In genomic region chr15:55289573-55290360, GRCh38 we compare ENCODE assay signal across 1 cellular context.
TF ChIP-seq lines count a peak whose summit lies in the region.

Gene RAB27A (minus strand): TSS chr15:55289813. CDS start chr15:55234934, 54,879 bp downstream.

TF ChIP-seq in K562, 482 proteins besides CTCF, POLR2A, EP300 and RAD21 (continued from another document and continues in another):
- TF ChIP-seq HDAC8 (tag; IDR thresholded peaks at IDR 0.05) (0 out of 2 replicates have a peak, but pooled peaks have one; percentile 19), KDM5B (IDR thresholded peaks at IDR 0.05; ENCODE audit: insufficient replicate concordance, low read depth, low read length) (peak; percentile 54), ZBTB40 (IDR thresholded peaks at IDR 0.05) (peak; percentile 28; the same call in 1 of the 2 replicates), ZBTB40 (CRISPR knock-in tag; IDR thresholded peaks at IDR 0.05) (no peak), POLR2AphosphoS5 (IDR thresholded peaks at IDR 0.05; ENCODE audit: control insufficient read depth, insufficient read depth, low read depth, low read length) (peak; percentile 17; the same call in 1 of the 2 replicates), PKNOX1 (IDR thresholded peaks at IDR 0.05) (0 out of 2 replicates have a peak, but pooled peaks have one; percentile 16), ATF1 (CRISPR knock-in tag; IDR thresholded peaks at IDR 0.05) (no peak), ATF1 (tag; IDR thresholded peaks at IDR 0.05) (peak; percentile 67; the same call in 1 of the 2 replicates), ELF1 (tag; IDR thresholded peaks at IDR 0.05) (peak; percentile 5; the same call in 1 of the 2 replicates), HNRNPLL (IDR thresholded peaks at IDR 0.05; ENCODE audit: low read depth, low read length, poor library complexity, severe bottlenecking) (peak; percentile 46), SREBF1 (IDR thresholded peaks at IDR 0.05; ENCODE audit: borderline replicate concordance, low read depth, low read length) (no peak), RBFOX2 (IDR thresholded peaks at IDR 0.05; ENCODE audit: low read depth, low read length) (peak; percentile 96), FOXM1 (IDR thresholded peaks at IDR 0.05; ENCODE audit: low read depth) (no peak), FOXM1 (CRISPR knock-in tag; IDR thresholded peaks at IDR 0.05; ENCODE audit: low read depth) (no peak; the same call in 1 of the 2 replicates), JUND (IDR thresholded peaks at IDR 0.05; ENCODE audit: borderline replicate concordance, low read depth, low read length) (0 out of 2 replicates have a peak, but pooled peaks have one; percentile 3), JUND (tag; IDR thresholded peaks at IDR 0.05; ENCODE audit: borderline replicate concordance, low read depth, low read length) (no peak; the same call in 2 of the 3 replicates), FIP1L1 (IDR thresholded peaks at IDR 0.05; ENCODE audit: low read depth, low read length, poor library complexity, severe bottlenecking) (peak; percentile 21), CTBP1 (IDR thresholded peaks at IDR 0.05; ENCODE audit: borderline replicate concordance) (0 out of 2 replicates have a peak, but pooled peaks have one; percentile 30), SAP30 (IDR thresholded peaks at IDR 0.05; ENCODE audit: borderline replicate concordance, insufficient read depth, low read depth, low read length, poor library complexity, severe bottlenecking) (peak; percentile 53), RB1 (IDR thresholded peaks at IDR 0.05; ENCODE audit: low read depth) (peak; percentile 79), NUFIP1 (IDR thresholded peaks at IDR 0.05; ENCODE audit: partially characterized antibody) (no peak), DDX20 (tag; IDR thresholded peaks at IDR 0.05; ENCODE audit: low read depth) (no peak), ZNF79 (CRISPR knock-in tag; IDR thresholded peaks at IDR 0.05; ENCODE audit: low read depth) (no peak), ZC3H8 (IDR thresholded peaks at IDR 0.05) (no peak), ZNF174 (CRISPR knock-in tag; IDR thresholded peaks at IDR 0.05) (no peak), SUPT5H (IDR thresholded peaks at IDR 0.05) (0 out of 2 replicates have a peak, but pooled peaks have one; percentile 14), SMAD2 (IDR thresholded peaks at IDR 0.05; ENCODE audit: low read depth, low read length) (no peak), ZFP36 (IDR thresholded peaks at IDR 0.05; ENCODE audit: low read depth, low read length, partially characterized antibody) (no peak), KLF1 (tag; IDR thresholded peaks at IDR 0.05) (peak; percentile 15; the same call in 1 of the 2 replicates), THRB (CRISPR knock-in tag; conservative IDR thresholded peaks at IDR 0.05) (no peak), ZNF592 (IDR thresholded peaks at IDR 0.05) (no peak; the same call in 1 of the 2 replicates), ETV5 (CRISPR knock-in tag; IDR thresholded peaks at IDR 0.05; ENCODE audit: low read depth) (peak; percentile 72; the same call in 1 of the 2 replicates), ZFX (CRISPR knock-in tag; IDR thresholded peaks at IDR 0.05) (peak; percentile 80), CBX1 (IDR thresholded peaks at IDR 0.05; ENCODE audit: low read depth) (peak; percentile 40; the same call in 1 of the 2 replicates), RBBP5 (IDR thresholded peaks at IDR 0.05; ENCODE audit: borderline replicate concordance, insufficient read depth, low read length, poor library complexity, severe bottlenecking) (peak; percentile 90)
- TF ChIP-seq, protein P1, sequence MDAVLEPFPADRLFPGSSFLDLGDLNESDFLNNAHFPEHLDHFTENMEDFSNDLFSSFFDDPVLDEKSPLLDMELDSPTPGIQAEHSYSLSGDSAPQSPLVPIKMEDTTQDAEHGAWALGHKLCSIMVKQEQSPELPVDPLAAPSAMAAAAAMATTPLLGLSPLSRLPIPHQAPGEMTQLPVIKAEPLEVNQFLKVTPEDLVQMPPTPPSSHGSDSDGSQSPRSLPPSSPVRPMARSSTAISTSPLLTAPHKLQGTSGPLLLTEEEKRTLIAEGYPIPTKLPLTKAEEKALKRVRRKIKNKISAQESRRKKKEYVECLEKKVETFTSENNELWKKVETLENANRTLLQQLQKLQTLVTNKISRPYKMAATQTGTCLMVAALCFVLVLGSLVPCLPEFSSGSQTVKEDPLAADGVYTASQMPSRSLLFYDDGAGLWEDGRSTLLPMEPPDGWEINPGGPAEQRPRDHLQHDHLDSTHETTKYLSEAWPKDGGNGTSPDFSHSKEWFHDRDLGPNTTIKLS (IDR thresholded peaks at IDR 0.05; ENCODE audit: borderline replicate concordance, low read depth): peak; percentile 50; the same call in 1 of the 2 replicates
- TF ChIP-seq, protein P2, sequence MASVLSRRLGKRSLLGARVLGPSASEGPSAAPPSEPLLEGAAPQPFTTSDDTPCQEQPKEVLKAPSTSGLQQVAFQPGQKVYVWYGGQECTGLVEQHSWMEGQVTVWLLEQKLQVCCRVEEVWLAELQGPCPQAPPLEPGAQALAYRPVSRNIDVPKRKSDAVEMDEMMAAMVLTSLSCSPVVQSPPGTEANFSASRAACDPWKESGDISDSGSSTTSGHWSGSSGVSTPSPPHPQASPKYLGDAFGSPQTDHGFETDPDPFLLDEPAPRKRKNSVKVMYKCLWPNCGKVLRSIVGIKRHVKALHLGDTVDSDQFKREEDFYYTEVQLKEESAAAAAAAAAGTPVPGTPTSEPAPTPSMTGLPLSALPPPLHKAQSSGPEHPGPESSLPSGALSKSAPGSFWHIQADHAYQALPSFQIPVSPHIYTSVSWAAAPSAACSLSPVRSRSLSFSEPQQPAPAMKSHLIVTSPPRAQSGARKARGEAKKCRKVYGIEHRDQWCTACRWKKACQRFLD (CRISPR knock-in tag; IDR thresholded peaks at IDR 0.05): 0 out of 2 replicates have a peak, but pooled peaks have one; percentile 26
- TF ChIP-seq, protein P3, sequence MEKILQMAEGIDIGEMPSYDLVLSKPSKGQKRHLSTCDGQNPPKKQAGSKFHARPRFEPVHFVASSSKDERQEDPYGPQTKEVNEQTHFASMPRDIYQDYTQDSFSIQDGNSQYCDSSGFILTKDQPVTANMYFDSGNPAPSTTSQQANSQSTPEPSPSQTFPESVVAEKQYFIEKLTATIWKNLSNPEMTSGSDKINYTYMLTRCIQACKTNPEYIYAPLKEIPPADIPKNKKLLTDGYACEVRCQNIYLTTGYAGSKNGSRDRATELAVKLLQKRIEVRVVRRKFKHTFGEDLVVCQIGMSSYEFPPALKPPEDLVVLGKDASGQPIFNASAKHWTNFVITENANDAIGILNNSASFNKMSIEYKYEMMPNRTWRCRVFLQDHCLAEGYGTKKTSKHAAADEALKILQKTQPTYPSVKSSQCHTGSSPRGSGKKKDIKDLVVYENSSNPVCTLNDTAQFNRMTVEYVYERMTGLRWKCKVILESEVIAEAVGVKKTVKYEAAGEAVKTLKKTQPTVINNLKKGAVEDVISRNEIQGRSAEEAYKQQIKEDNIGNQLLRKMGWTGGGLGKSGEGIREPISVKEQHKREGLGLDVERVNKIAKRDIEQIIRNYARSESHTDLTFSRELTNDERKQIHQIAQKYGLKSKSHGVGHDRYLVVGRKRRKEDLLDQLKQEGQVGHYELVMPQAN (IDR thresholded peaks at IDR 0.05; ENCODE audit: borderline replicate concordance): peak; percentile 56; the same call in 1 of the 2 replicates
